Comparison of ENCODE assay signal across 1 cellular context in the genomic region with DNA sequence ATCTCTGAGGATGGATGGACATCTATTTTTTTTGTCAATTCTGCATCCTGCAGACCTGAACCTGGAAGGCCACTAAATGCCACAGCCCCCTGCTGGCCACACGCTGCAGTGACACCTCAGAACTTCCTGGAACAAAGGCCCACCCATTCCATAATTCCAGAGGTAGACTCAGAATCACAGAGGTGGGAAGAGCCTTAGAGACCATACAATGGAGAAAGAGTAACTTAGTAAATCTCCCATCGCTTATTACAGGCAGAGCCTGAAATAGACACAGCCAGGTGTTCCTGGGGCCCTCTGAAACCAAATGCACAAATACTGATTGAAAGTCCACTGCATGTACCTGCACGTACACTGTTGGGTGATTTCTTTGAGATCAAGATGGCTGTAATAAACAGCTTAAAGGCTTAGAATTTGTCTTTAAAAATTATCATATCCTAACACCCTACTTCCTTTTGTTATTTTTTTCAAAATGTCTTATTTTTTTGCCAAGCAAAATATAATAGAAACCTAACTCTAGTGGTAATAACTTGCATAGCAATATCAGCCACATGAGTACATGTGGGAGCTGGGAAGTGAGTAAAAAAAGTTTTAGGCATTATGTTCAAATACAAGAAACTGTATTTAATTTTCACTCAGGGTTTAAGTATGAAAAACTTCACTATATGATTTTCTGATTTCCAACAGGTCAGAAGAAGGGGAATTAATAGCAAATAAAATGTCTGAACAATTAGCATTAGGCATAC.
TF ChIP-seq lines count a peak whose summit lies in the region.

No MANE protein-coding gene starts in this region.

TF ChIP-seq in HepG2, 621 proteins besides CTCF, POLR2A, EP300 and RAD21 (continued from another document):
- TF ChIP-seq, protein P1, sequence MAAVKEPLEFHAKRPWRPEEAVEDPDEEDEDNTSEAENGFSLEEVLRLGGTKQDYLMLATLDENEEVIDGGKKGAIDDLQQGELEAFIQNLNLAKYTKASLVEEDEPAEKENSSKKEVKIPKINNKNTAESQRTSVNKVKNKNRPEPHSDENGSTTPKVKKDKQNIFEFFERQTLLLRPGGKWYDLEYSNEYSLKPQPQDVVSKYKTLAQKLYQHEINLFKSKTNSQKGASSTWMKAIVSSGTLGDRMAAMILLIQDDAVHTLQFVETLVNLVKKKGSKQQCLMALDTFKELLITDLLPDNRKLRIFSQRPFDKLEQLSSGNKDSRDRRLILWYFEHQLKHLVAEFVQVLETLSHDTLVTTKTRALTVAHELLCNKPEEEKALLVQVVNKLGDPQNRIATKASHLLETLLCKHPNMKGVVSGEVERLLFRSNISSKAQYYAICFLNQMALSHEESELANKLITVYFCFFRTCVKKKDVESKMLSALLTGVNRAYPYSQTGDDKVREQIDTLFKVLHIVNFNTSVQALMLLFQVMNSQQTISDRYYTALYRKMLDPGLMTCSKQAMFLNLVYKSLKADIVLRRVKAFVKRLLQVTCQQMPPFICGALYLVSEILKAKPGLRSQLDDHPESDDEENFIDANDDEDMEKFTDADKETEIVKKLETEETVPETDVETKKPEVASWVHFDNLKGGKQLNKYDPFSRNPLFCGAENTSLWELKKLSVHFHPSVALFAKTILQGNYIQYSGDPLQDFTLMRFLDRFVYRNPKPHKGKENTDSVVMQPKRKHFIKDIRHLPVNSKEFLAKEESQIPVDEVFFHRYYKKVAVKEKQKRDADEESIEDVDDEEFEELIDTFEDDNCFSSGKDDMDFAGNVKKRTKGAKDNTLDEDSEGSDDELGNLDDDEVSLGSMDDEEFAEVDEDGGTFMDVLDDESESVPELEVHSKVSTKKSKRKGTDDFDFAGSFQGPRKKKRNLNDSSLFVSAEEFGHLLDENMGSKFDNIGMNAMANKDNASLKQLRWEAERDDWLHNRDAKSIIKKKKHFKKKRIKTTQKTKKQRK (IDR thresholded peaks at IDR 0.05; ENCODE audit: low read length): no peak
- TF ChIP-seq CAMTA2 (CRISPR knock-in tag; IDR thresholded peaks at IDR 0.05; ENCODE audit: borderline replicate concordance) (no peak), ZNF546 (CRISPR knock-in tag; conservative IDR thresholded peaks at IDR 0.05) (no peak), ARID2 (CRISPR knock-in tag; IDR thresholded peaks at IDR 0.05; ENCODE audit: borderline replicate concordance) (no peak), SAFB2 (CRISPR knock-in tag; IDR thresholded peaks at IDR 0.05; ENCODE audit: borderline replicate concordance, low read depth) (no peak), HNRNPH1 (optimal IDR thresholded peaks at IDR 0.05; ENCODE audit: low read depth, low read length) (no peak), BRCA1 (CRISPR knock-in tag; IDR thresholded peaks at IDR 0.05) (no peak), HOXA5 (CRISPR knock-in tag; IDR thresholded peaks at IDR 0.05) (peak; percentile 54; the same call in 1 of the 2 replicates), ZNF484 (CRISPR knock-in tag; IDR thresholded peaks at IDR 0.05; ENCODE audit: borderline replicate concordance, low read depth) (no peak)
- TF ChIP-seq, protein P2, sequence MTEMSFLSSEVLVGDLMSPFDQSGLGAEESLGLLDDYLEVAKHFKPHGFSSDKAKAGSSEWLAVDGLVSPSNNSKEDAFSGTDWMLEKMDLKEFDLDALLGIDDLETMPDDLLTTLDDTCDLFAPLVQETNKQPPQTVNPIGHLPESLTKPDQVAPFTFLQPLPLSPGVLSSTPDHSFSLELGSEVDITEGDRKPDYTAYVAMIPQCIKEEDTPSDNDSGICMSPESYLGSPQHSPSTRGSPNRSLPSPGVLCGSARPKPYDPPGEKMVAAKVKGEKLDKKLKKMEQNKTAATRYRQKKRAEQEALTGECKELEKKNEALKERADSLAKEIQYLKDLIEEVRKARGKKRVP (CRISPR knock-in tag; IDR thresholded peaks at IDR 0.05): no peak
